ENCODE assay signal across 28 cellular contexts in the genomic region with DNA sequence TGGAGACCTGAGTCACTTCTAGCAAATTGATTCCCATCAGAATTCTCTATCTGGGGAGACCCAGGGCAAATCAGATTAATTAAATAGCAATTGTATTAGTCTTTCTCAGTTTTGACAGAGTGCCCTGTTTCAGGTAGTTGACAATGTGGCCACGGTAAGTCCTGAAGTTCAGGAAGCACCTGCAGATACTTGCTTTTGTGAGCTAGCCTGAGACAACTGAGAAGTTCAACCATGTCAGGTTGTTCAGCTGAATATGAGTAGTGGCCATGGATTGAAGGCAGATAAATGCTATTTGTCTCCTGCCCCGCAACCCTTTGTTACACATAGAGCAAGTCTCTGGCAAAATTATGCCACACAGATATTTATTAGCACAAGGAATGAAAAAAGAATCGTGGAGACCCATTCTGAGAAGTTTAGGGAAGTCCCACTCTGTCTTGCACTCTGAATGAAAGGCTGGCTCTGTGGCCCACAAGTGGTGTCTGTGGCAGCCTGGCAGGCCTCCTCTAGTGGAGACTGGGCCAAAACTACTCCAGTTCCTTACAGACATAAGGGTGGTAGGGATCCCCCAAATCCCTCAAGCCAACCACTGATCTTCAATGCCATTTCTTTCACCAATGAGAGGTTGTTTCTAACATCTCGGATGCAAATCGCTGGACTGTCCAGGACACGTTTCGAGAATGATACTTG.
"Had no signal": no experiment of that assay in that cellular context is flagged by ENCODE, and none has a peak within 500 bp of the region (broad histone marks: within the 10 kb centered on the region; RNA-seq: fewer than 3 reads in every experiment).

No MANE protein-coding gene starts in this region.

- ATAC-seq: activated CD8-positive, alpha-beta T cell treated with anti-CD3 and anti-CD28 coated beads for 36 hours; activated T-cell treated with anti-CD3 and anti-CD28 coated beads, Interleukin-2, amount 50 U/mL, for 4 hours; activated T-helper 17 cell treated with anti-CD3 and anti-CD28 coated beads, Interleukin-2, amount 50 U/mL, for 72 hours; body of pancreas; effector memory CD8-positive, alpha-beta T cell; gastroesophageal sphincter; WTC11 had no signal

- H3K4me3 Mint-ChIP-seq: activated CD4-positive, alpha-beta T cell treated with anti-CD3 and anti-CD28 coated beads, Interleukin-2, amount 10 ng/mL, durations not matched to agents 7 days and 5 days; activated CD8-positive, alpha-beta T cell treated with anti-CD3 and anti-CD28 coated beads for 36 hours; activated naive CD8-positive, alpha-beta T cell; activated T-cell treated with anti-CD3 and anti-CD28 coated beads, Interleukin-2, amount 50 U/mL, for 4 hours; activated T-helper 17 cell treated with anti-CD3 and anti-CD28 coated beads, Interleukin-2, amount 50 U/mL, for 72 hours; effector memory CD8-positive, alpha-beta T cell; WTC11 had no signal

- H3K4me3 ChIP-seq: body of pancreas, esophagus squamous epithelium, gastroesophageal sphincter had no signal

- H3K36me3 Mint-ChIP-seq: activated naive CD8-positive, alpha-beta T cell; WTC11 had no signal

- H3K4me1 Mint-ChIP-seq: activated CD4-positive, alpha-beta T cell treated with anti-CD3 and anti-CD28 coated beads, Interleukin-2, amount 10 ng/mL, durations not matched to agents 7 days and 5 days; activated T-helper 17 cell treated with anti-CD3 and anti-CD28 coated beads, Interleukin-2, amount 50 U/mL, for 72 hours; WTC11 had no signal

- H3K9me3 Mint-ChIP-seq: activated CD4-positive, alpha-beta T cell treated with anti-CD3 and anti-CD28 coated beads, Interleukin-2, amount 10 ng/mL, durations not matched to agents 7 days and 5 days; activated CD8-positive, alpha-beta T cell treated with anti-CD3 and anti-CD28 coated beads for 36 hours; activated T-cell treated with anti-CD3 and anti-CD28 coated beads, Interleukin-2, amount 50 U/mL, for 4 hours had no signal

- DNase-seq: activated CD4-positive, alpha-beta T cell treated with anti-CD3 and anti-CD28 coated beads for 1 hour; activated CD4-positive, alpha-beta T cell treated with anti-CD3 and anti-CD28 coated beads for 4 hours; activated CD4-positive, alpha-beta T cell treated with anti-CD3 and anti-CD28 coated beads, Interleukin-2, amount 10 ng/mL, durations not matched to agents 7 days and 5 days; activated CD4-positive, alpha-beta T cell treated with anti-CD3 and anti-CD28 coated beads, Interleukin-2, amount 50 U/mL, for 4 hours; activated CD8-positive, alpha-beta memory T cell treated with anti-CD3 and anti-CD28 coated beads for 24 hours; activated CD8-positive, alpha-beta T cell treated with anti-CD3 and anti-CD28 coated beads for 36 hours; activated effector memory CD4-positive, alpha-beta T cell treated with Interleukin-2 at 50 U/mL for 16 hours; activated gamma-delta T cell treated with Interleukin-2 at 50 U/mL for 16 hours; activated naive CD4-positive, alpha-beta T cell treated with anti-CD3 and anti-CD28 coated beads, Interleukin-2, amount 50 U/mL, for 16 hours; activated naive CD4-positive, alpha-beta T cell treated with Interleukin-2 at 50 U/mL for 16 hours; activated T-cell treated with anti-CD3 and anti-CD28 coated beads, Interleukin-2, amount 50 U/mL, for 4 hours; amniotic stem cell; aorta; body of pancreas; caudate nucleus; cortex of kidney; dermis blood vessel endothelial cell; effector CD4-positive, alpha-beta T cell; effector memory CD8-positive, alpha-beta T cell; erythroblast; esophagus squamous epithelium; foreskin melanocyte; T-helper 2 cell had no signal

- H3K27ac ChIP-seq: body of pancreas, esophagus squamous epithelium, gastroesophageal sphincter had no signal

- FAIRE-seq: colon had no signal

- H3K27ac Mint-ChIP-seq: activated CD4-positive, alpha-beta T cell treated with anti-CD3 and anti-CD28 coated beads, Interleukin-2, amount 10 ng/mL, durations not matched to agents 7 days and 5 days; activated CD8-positive, alpha-beta T cell treated with anti-CD3 and anti-CD28 coated beads for 36 hours; activated naive CD8-positive, alpha-beta T cell; activated T-helper 17 cell treated with anti-CD3 and anti-CD28 coated beads, Interleukin-2, amount 50 U/mL, for 72 hours; effector memory CD8-positive, alpha-beta T cell; WTC11 had no signal

- H3K27me3 Mint-ChIP-seq: activated CD4-positive, alpha-beta T cell treated with anti-CD3 and anti-CD28 coated beads, Interleukin-2, amount 10 ng/mL, durations not matched to agents 7 days and 5 days; activated CD8-positive, alpha-beta T cell treated with anti-CD3 and anti-CD28 coated beads for 36 hours had no signal

- H3K27me3 ChIP-seq: body of pancreas, esophagus squamous epithelium, gastroesophageal sphincter had no signal

- H3K36me3 ChIP-seq: esophagus squamous epithelium, gastroesophageal sphincter had no signal

- H3K4me1 ChIP-seq: body of pancreas, esophagus squamous epithelium, gastroesophageal sphincter had no signal

- H3K9me3 ChIP-seq: body of pancreas, esophagus squamous epithelium had no signal
